Comparison of ENCODE assay signal across 18 cellular contexts in the genomic region with DNA sequence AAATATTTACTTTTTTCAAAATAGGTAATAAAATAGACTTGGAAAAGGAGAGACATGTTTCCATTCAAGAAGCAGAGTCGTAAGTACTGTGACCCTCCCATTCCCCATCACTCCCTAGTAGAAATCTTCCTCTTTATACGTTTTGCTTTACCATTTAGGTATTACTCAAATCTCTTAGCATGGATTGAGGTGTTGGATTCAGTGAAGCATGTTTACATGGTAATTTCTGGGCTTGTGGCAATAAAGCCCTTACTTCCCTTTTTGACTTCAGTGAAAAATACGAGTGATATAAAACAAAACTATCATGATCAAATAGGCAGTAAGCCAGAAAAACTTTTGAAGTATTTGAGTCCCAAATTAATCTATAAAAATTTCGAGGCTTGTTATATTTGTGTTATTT. TPM values are rescaled to one million over a fixed set of nuclear protein-coding genes. Genes with fewer than 3 reads are reported as not detected.
DNase-seq lines count a peak whose midpoint lies in the region; ATAC-seq and TF ChIP-seq lines count a peak whose summit lies in the region.
"Had no signal": no experiment of that assay in that cellular context is flagged by ENCODE, and none has a peak within 500 bp of the region (broad histone marks: within the 10 kb centered on the region; RNA-seq: fewer than 3 reads in every experiment).

No MANE protein-coding gene starts in this region.

- no peaks in the 10 kb centered on the region for H3K27me3 ChIP-seq in gastroesophageal sphincter
- H3K27me3 ChIP-seq: esophagus muscularis mucosa had no signal

- DNase-seq in GM13977 (ENCODE audit: low spot score) (peak; percentile 22), DMS153 (lab: John Stamatoyannopoulos, UW) (no peak), NCI-H82 treated with DMSO at 0.1 percent for 48 hours (lab: John Stamatoyannopoulos, UW; ENCODE audit: unreplicated experiment) (no peak)
- no peak for DNase-seq in stimulated activated CD4-positive, alpha-beta T cell treated with anti-CD3 and anti-CD28 coated beads, Interleukin-4, amount 100 ng/mL, for 4 hours
- DNase-seq: activated CD4-positive, alpha-beta T cell treated with anti-CD3 and anti-CD28 coated beads for 48 hours; amygdala; DMS53; left ventricle myocardium inferior; retina; stimulated activated CD4-positive, alpha-beta T cell treated with anti-CD3 and anti-CD28 coated beads, Interleukin-1b, Interleukin-23, amount 100 ng/mL, for 48 hours had no signal

- TF ChIP-seq CTCF in GM13977 (IDR thresholded peaks at IDR 0.05; ENCODE audit: extremely low read depth, insufficient read depth, missing control alignments) (no peak), VCaP (conservative IDR thresholded peaks at IDR 0.05) (no peak), gastroesophageal sphincter (IDR thresholded peaks at IDR 0.05) (no peak)

- no peak for TF ChIP-seq POLR2A in gastroesophageal sphincter (IDR thresholded peaks at IDR 0.05)

- WGBS in gastroesophageal sphincter (ENCODE audit: low coverage in 1 of 2), 2 donors, result 65 to 70% methylated on average over 4 of the region's 4 CpGs

- peaks cover 0 to 14% (median 0%) of the 10 kb centered on the region in 3 donors for H3K4me1 ChIP-seq in gastroesophageal sphincter

- ATAC-seq in HG02623 (IDR thresholded peaks at IDR 0.05; ENCODE audit: unreplicated experiment) (peak; percentile 68), HG03565 (IDR thresholded peaks at IDR 0.05; ENCODE audit: unreplicated experiment) (peak; percentile 65), gastroesophageal sphincter (no peak)
- ATAC-seq: natural killer cell treated with Interleukin-12 subunit alpha and Interleukin-12 subunit beta and Interleukin-15 and Interleukin-18, amount 100 ng/mL, for 72 hours; Panc1 had no signal

- no peak for TF ChIP-seq EP300 in gastroesophageal sphincter (IDR thresholded peaks at IDR 0.05)

- in situ Hi-C loops in GM13977 (cut with MboI; ENCODE audit: low pct_unique_long_range_greater_than_20kb, low sequenced_read_pairs, unreplicated experiment), result no loop called here

- H3K27ac ChIP-seq in VCaP (peak overlapping the region; percentile 26; the same call in 1 of the 2 replicates), gastroesophageal sphincter (no peak overlapping the region)
- H3K27ac ChIP-seq: esophagus muscularis mucosa, HL-60, left ventricle myocardium inferior had no signal

- H3K9me3 ChIP-seq in gastroesophageal sphincter, result no peaks in the 10 kb centered on the region
- H3K9me3 ChIP-seq: esophagus muscularis mucosa, left ventricle myocardium inferior had no signal

- H3K4me3 ChIP-seq in gastroesophageal sphincter, result no peak overlapping the region
- H3K4me3 ChIP-seq: esophagus muscularis mucosa, left ventricle myocardium inferior had no signal

- H3K36me3 ChIP-seq in gastroesophageal sphincter, result peaks cover 0 to 61% of the 10 kb centered on the region in 2 donors

RNA-seq across cellular contexts. Expression of gene RAB21, which starts 27.3 kb away (rescaled TPM):
- total RNA-seq in gastroesophageal sphincter, result 10 to 100 TPM; 31.9 to 85.1 (median 45.8) TPM

RNA-seq across cellular contexts. Expression of gene TBC1D15, which starts 57.6 kb away (rescaled TPM):
- 10 to 100 TPM; 20.0 to 45.8 (median 34.1) TPM for total RNA-seq in gastroesophageal sphincter
